ENCODE assay signal across 8 cellular contexts in genomic region chr16:20904507-20905079, GRCh38. TPM values are rescaled to one million over a fixed set of nuclear protein-coding genes. Genes with fewer than 3 reads are reported as not detected.
DNase-seq lines count a peak whose midpoint lies in the region; ATAC-seq and TF ChIP-seq lines count a peak whose summit lies in the region.

No MANE protein-coding gene starts in this region.

- no peak for ATAC-seq in Right ventricle myocardium inferior

- WGBS in ovary, 3 donors, result 4 to 9% (median 5%) methylated on average over 3 of the region's 3 CpGs

- DNase-seq in cardiac muscle cell (ENCODE audit: low read depth in 1 of 2, low spot score in 1 of 2) (peak in 1 of 2 donors; percentile 88), Right ventricle myocardium inferior (ENCODE audit: missing footprints) (no peak), RPMI7951 (ENCODE audit: low read depth) (peak; percentile 80), dermis blood vessel endothelial cell (peak; percentile 95), pons (ENCODE audit: low spot score) (peak; percentile 59), ovary (no peak), NCI-H345 treated with DMSO at 0.1 percent for 48 hours (lab: John Stamatoyannopoulos, UW; ENCODE audit: unreplicated experiment) (no peak), substantia nigra (lab: John Stamatoyannopoulos, UW) (no peak)

- no peak for TF ChIP-seq EP300 in ovary (IDR thresholded peaks at IDR 0.05)

- H3K9me3 ChIP-seq in cardiac muscle cell (ENCODE audit: low read depth) (no peaks in the 10 kb centered on the region), ovary (no peaks in the 10 kb centered on the region)

- no peak overlapping the region for H3K4me3 ChIP-seq in cardiac muscle cell
- H3K4me3 ChIP-seq in ovary, result no peak overlapping the region

- TF ChIP-seq CTCF in cardiac muscle cell (IDR thresholded peaks at IDR 0.05; ENCODE audit: low read depth, low read length), result no peak
- no peak for TF ChIP-seq CTCF in ovary (IDR thresholded peaks at IDR 0.05)

- H3K36me3 ChIP-seq in cardiac muscle cell (no peaks in the 10 kb centered on the region), ovary (no peaks in the 10 kb centered on the region)

- intact Hi-C loops in Right ventricle myocardium inferior (cut with DNase I) (loop anchor here (5.0 kb wide), 1 partner anchor 37 kb away; no protein-coding TSS in a partner anchor), ovary (cut with DNase I) (loop anchor here in 2 of 4 donors (5.0 kb wide), 1 partner anchor 52 kb away; no protein-coding TSS in a partner anchor)

- no peaks in the 10 kb centered on the region for H3K27me3 ChIP-seq in cardiac muscle cell
- H3K27me3 ChIP-seq in ovary, result no peaks in the 10 kb centered on the region

- H3K27ac ChIP-seq in cardiac muscle cell, result peak overlapping the region; percentile 17
- no peak overlapping the region for H3K27ac ChIP-seq in ovary
- H3K27ac ChIP-seq in substantia nigra (ENCODE audit: low read depth, low read length, poor library complexity, severe bottlenecking), result no peak overlapping the region

- no peak for TF ChIP-seq POLR2A in ovary (IDR thresholded peaks at IDR 0.05)

- peaks cover 17% of the 10 kb centered on the region for H3K4me1 ChIP-seq in cardiac muscle cell (ENCODE audit: low read depth)
- H3K4me1 ChIP-seq in ovary (ENCODE audit: insufficient read depth), result peaks cover 16% of the 10 kb centered on the region

RNA-seq across cellular contexts. Expression of gene LYRM1, which starts 4.0 kb away (rescaled TPM):
- 42.6 and 49.8 TPM in 2 replicates for total RNA-seq in cardiac muscle cell
- 37.3 and 41.6 TPM in 2 replicates for polyA plus RNA-seq in cardiac muscle cell
- total RNA-seq in Right ventricle myocardium inferior, result 58.1 TPM
- 38.4 and 43.7 TPM in 2 replicates for total RNA-seq in RPMI7951 (2014; rRNA removed; shearing (Covaris generic))
- total RNA-seq in dermis blood vessel endothelial cell, result 75.2 and 87.4 TPM in 2 replicates
- 10 to 100 TPM; 31.6 to 53.4 (median 42.0) TPM for total RNA-seq in ovary
- 10 to 100 TPM; 52.4 to 64.5 TPM for polyA plus RNA-seq in ovary

RNA-seq across cellular contexts. Expression of gene DCUN1D3, which starts 4.4 kb away (rescaled TPM):
- total RNA-seq in cardiac muscle cell, result 6.7 and 9.2 TPM in 2 replicates
- polyA plus RNA-seq in cardiac muscle cell, result 4.5 and 6.6 TPM in 2 replicates
- 15.8 TPM for total RNA-seq in Right ventricle myocardium inferior
- 5.3 and 5.7 TPM in 2 replicates for total RNA-seq in RPMI7951 (2014; rRNA removed; shearing (Covaris generic))
- 33.8 and 80.8 TPM in 2 replicates for total RNA-seq in dermis blood vessel endothelial cell
- total RNA-seq in ovary, result 10 to 100 TPM in 6 of 7 donors, 1 to 10 TPM in 1; 7.3 to 18.2 (median 14.7) TPM
- 1 to 10 TPM; 2.6 to 7.7 TPM for polyA plus RNA-seq in ovary

Comparison
In these comparisons a context has a peak if more than half of its experiments do, and no peak if none do; other contexts are left out.
1. DNase-seq: peak in RPMI7951 (single experiment), dermis blood vessel endothelial cell (single experiment) and pons (single experiment); none in Right ventricle myocardium inferior (single experiment), ovary (0 of 5), NCI-H345 treated with DMSO at 0.1 percent for 48 hours (single experiment) and substantia nigra (0 of 49).